Comparison of ENCODE assay signal across 20 cellular contexts in genomic region chr6:7249946-7250643, GRCh38.
A peak's percentile ranks its signal among the peaks of the same experiment; 100 is the strongest.
DNase-seq lines count a peak whose midpoint lies in the region; ATAC-seq and TF ChIP-seq lines count a peak whose summit lies in the region.
"Had no signal": no experiment of that assay in that cellular context is flagged by ENCODE, and none has a peak within 500 bp of the region (broad histone marks: within the 10 kb centered on the region; RNA-seq: fewer than 3 reads in every experiment).

No MANE protein-coding gene starts in this region.

- ATAC-seq in Panc1 (peak; percentile 53; the same call in 1 of the 2 replicates), GM21528 (IDR thresholded peaks at IDR 0.05; ENCODE audit: low FRiP score, unreplicated experiment) (no peak)
- ATAC-seq: activated CD8-positive, alpha-beta T cell treated with anti-CD3 and anti-CD28 coated beads for 36 hours; naive thymus-derived CD4-positive, alpha-beta T cell; pancreas; stimulated activated naive CD8-positive, alpha-beta T cell treated with anti-CD3 and anti-CD28 coated beads, Interleukin-15, Interleukin-2, amounts not matched to agents 100 U/mL and 50 U/mL, for 24 hours had no signal

- DNase-seq in GM06990 (ENCODE audit: extremely low read depth, insufficient read length) = no peak
- DNase-seq in Panc1 (ENCODE audit: low read depth, low spot score) = no peak
- peak; percentile 19 for DNase-seq in fibroblast of mammary gland (ENCODE audit: low read depth)
- peak; percentile 47 for DNase-seq in spleen
- DNase-seq in ascending aorta (ENCODE audit: low spot score in 2 of 2) = no peak
- no peak for DNase-seq in GOT3 (lab: John Stamatoyannopoulos, UW)
- DNase-seq in dedifferentiated amniotic fluid mesenchymal stem cell (ENCODE audit: extremely low spot score) = no peak
- DNase-seq: activated CD8-positive, alpha-beta T cell treated with anti-CD3 and anti-CD28 coated beads for 36 hours; activated naive CD4-positive, alpha-beta T cell treated with anti-CD3 and anti-CD28 coated beads, Interleukin-2, amount 50 U/mL, for 16 hours; activated T-cell treated with anti-CD3 and anti-CD28 coated beads, Interleukin-2, amount 50 U/mL, for 1 hour; Calu3; naive thymus-derived CD4-positive, alpha-beta T cell; NCI-H1417; NCI-H69; OCI-M1; pancreas; sigmoid colon; stimulated activated naive CD8-positive, alpha-beta T cell treated with anti-CD3 and anti-CD28 coated beads, Interleukin-15, Interleukin-2, amounts not matched to agents 100 U/mL and 50 U/mL, for 24 hours had no signal

- WGBS in spleen, 5 donors = 68 to 75% (median 73%) methylated on average over 7 of the region's 7 CpGs

- POLR2A ChIA-PET in Panc1 (lab: Charles Lee) = no interaction called here

- in situ Hi-C loops in Panc1 (cut with HindIII; ENCODE audit: low pct_unique_long_range_greater_than_20kb, low sequenced_read_pairs) = no loop called here

- H3K4me1 ChIP-seq in Panc1 (ENCODE audit: control insufficient read depth, insufficient read depth, low read length) = no peaks in the 10 kb centered on the region
- H3K4me1 ChIP-seq in spleen = peaks cover 2 to 65% (median 21%) of the 10 kb centered on the region in 6 donors
- no peaks in the 10 kb centered on the region for H3K4me1 ChIP-seq in ascending aorta
- H3K4me1 ChIP-seq: pancreas, sigmoid colon had no signal

- TF ChIP-seq CTCF in GM06990 (IDR thresholded peaks at IDR 0.05; ENCODE audit: insufficient read depth, low read length, poor library complexity, severe bottlenecking) (peak; percentile 10), Panc1 (IDR thresholded peaks at IDR 0.05) (no peak), fibroblast of mammary gland (conservative IDR thresholded peaks at IDR 0.05; ENCODE audit: control insufficient read depth, insufficient read depth, low read depth, low read length) (no peak), spleen (IDR thresholded peaks at IDR 0.05 in 8 of 11, conservative IDR thresholded peaks at IDR 0.05 in 3 of 11) (no peak), ascending aorta (IDR thresholded peaks at IDR 0.05) (no peak)

- H3K4me3 ChIP-seq in GM06990 (replicated peaks; ENCODE audit: low read depth, low read length) = no peak overlapping the region
- no peak overlapping the region for H3K4me3 ChIP-seq in Panc1 (ENCODE audit: low read depth in 2 of 2, low read length in 2 of 2)
- H3K4me3 ChIP-seq in fibroblast of mammary gland (ENCODE audit: control insufficient read depth, low read depth, low read length) = no peak overlapping the region
- H3K4me3 ChIP-seq in spleen = no peak overlapping the region
- no peak overlapping the region for H3K4me3 ChIP-seq in ascending aorta
- H3K4me3 ChIP-seq: pancreas, sigmoid colon, tibial nerve had no signal

- H3K36me3 ChIP-seq in GM06990 (ENCODE audit: control insufficient read depth, insufficient read depth, low read length) = peaks cover 37% of the 10 kb centered on the region
- peaks cover 2% of the 10 kb centered on the region; the same call in 1 of the 2 replicates for H3K36me3 ChIP-seq in Panc1 (ENCODE audit: control insufficient read depth, insufficient read depth, low read length)
- H3K36me3 ChIP-seq in spleen = peaks cover 0 to 79% (median 57%) of the 10 kb centered on the region in 6 donors
- H3K36me3 ChIP-seq in ascending aorta = peaks cover 44 to 66% of the 10 kb centered on the region in 2 donors

- TF ChIP-seq POLR2A in spleen (IDR thresholded peaks at IDR 0.05) = no peak

- H3K27me3 ChIP-seq in GM06990 (replicated peaks; ENCODE audit: control insufficient read depth, insufficient read depth, low read length) (no peaks in the 10 kb centered on the region), Panc1 (ENCODE audit: control insufficient read depth, insufficient read depth, low read length) (no peaks in the 10 kb centered on the region), spleen (replicated peaks in 1 of 7) (no peaks in the 10 kb centered on the region), ascending aorta (no peaks in the 10 kb centered on the region)
- H3K27me3 ChIP-seq: pancreas, sigmoid colon, tibial nerve had no signal

- H3K27ac ChIP-seq in Panc1 (ENCODE audit: low read length) = no peak overlapping the region
- H3K27ac ChIP-seq in spleen = no peak overlapping the region
- no peak overlapping the region for H3K27ac ChIP-seq in ascending aorta
- H3K27ac ChIP-seq: pancreas, sigmoid colon, tibial nerve had no signal

- no TSS peak for BruUV-seq in Panc1 (replicated peaks; lab: Mats Ljungman, UMichigan)

- no peaks in the 10 kb centered on the region for H3K9me3 ChIP-seq in Panc1 (ENCODE audit: control insufficient read depth, insufficient read depth, low read depth, low read length)
- H3K9me3 ChIP-seq in spleen = no peaks in the 10 kb centered on the region
- no peaks in the 10 kb centered on the region for H3K9me3 ChIP-seq in ascending aorta
- H3K9me3 ChIP-seq: pancreas, sigmoid colon, tibial nerve had no signal

- intact Hi-C loops in Panc1 (cut with micrococcal nuclease; ENCODE audit: unreplicated experiment) = no loop called here
- intact Hi-C loops in spleen (cut with DNase I; ENCODE audit: low total_unique reads) = no loop called here
- intact Hi-C loops in ascending aorta (cut with DNase I) = no loop called here

- CTCF ChIA-PET in Panc1 (lab: Charles Lee) = interaction anchor here (0.7 kb wide), 1 partner anchor 10 kb away, joined by 7 read pairs; no protein-coding TSS in a partner anchor

Comparison
In these comparisons a context has a peak if more than half of its experiments do, and no peak if none do; other contexts are left out.
1. DNase-seq: peak in fibroblast of mammary gland (single experiment) and spleen (single experiment); none in GM06990 (single experiment), Panc1 (single experiment), ascending aorta (0 of 2), GOT3 (single experiment) and dedifferentiated amniotic fluid mesenchymal stem cell (single experiment).